8 cellular contexts compared by ENCODE assay signal in the genomic region with DNA sequence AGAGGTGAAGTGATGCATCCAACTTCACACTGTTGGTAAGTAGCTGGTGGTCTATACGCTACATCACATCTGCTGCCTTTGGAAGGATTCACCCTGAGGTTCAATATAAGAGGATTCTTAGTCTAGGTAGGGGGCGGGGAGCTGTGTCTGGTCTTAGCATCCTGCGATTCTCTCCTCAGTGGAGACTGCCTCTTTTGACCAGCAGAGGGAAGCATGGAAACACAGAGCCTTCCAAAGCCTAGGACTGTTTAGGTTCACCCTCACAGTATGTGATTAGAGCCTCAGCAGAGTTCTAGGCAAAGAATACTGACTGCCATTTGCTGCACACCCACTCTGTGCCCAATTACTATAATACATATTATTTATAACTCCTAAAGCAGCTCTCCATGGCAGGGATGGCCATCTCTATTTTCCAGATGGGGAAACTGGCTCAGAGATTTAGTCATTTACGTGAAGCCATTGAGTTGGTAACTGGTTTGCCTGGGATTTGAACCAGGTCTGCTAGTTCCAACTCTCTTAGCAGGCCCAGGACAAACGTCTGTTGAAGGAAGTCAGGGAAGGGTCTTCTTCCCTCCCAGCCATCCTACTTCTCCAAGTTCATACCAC. TPM values are rescaled to one million over a fixed set of nuclear protein-coding genes. Genes with fewer than 3 reads are reported as not detected.
DNase-seq lines count a peak whose midpoint lies in the region; ATAC-seq, FAIRE-seq and TF ChIP-seq lines count a peak whose summit lies in the region.

No MANE protein-coding gene starts in this region.

- TF ChIP-seq RAD21 in A549 (conservative IDR thresholded peaks at IDR 0.05 in 1 of 2, IDR thresholded peaks at IDR 0.05 in 1 of 2): peak; percentile 45 to 50; a peak in 3 of 5 replicates

- H3K9ac ChIP-seq in kidney (ENCODE audit: low read length in 2 of 2): no peak overlapping the region

- H3K36me3 ChIP-seq in body of pancreas (replicated peaks in 1 of 2; ENCODE audit: insufficient read depth in 1 of 2, low read depth in 2 of 2) (no peaks in the 10 kb centered on the region), kidney (ENCODE audit: control insufficient read depth in 1 of 2, insufficient read depth in 2 of 2, low read length in 2 of 2) (no peaks in the 10 kb centered on the region), upper lobe of right lung (no peaks in the 10 kb centered on the region)

- H3K9me3 ChIP-seq in A549: no peaks in the 10 kb centered on the region
- no peaks in the 10 kb centered on the region for H3K9me3 ChIP-seq in body of pancreas
- no peaks in the 10 kb centered on the region for H3K9me3 ChIP-seq in kidney (ENCODE audit: control insufficient read depth in 1 of 2, low read length in 2 of 2)
- H3K9me3 ChIP-seq in upper lobe of right lung: no peaks in the 10 kb centered on the region

- POLR2A ChIA-PET in A549 (lab: Yijun Ruan, JAX): no interaction called here

- FAIRE-seq in A549 (lab: Jason Lieb, UNC): no peak
- no peak for FAIRE-seq in kidney (lab: Jason Lieb, UNC)

- in situ Hi-C loops in GM13977 (cut with MboI; ENCODE audit: low pct_unique_long_range_greater_than_20kb, low sequenced_read_pairs, unreplicated experiment): no loop called here

- H3K27ac ChIP-seq in A549 (no peak overlapping the region), body of pancreas (no peak overlapping the region), kidney (ENCODE audit: low read depth in 2 of 2, low read length in 2 of 2) (no peak overlapping the region), upper lobe of right lung (no peak overlapping the region)

- no peak overlapping the region for H3K4me2 ChIP-seq in A549

- no peak for TF ChIP-seq EP300 in A549 (IDR thresholded peaks at IDR 0.05)

- ATAC-seq in A549 (peak; percentile 98 to 99), body of pancreas (peak; percentile 78), upper lobe of right lung (peak; percentile 95)

- TF ChIP-seq POLR2A in A549 (IDR thresholded peaks at IDR 0.05; ENCODE audit: low read length) (no peak), body of pancreas (IDR thresholded peaks at IDR 0.05) (no peak)

- 10% methylated on average over 5 of the region's 5 CpGs for WGBS in A549 (ENCODE audit: missing lambda C conversion rate)
- 31 to 36% methylated on average over 5 of the region's 5 CpGs for WGBS in body of pancreas, 2 donors

- DNase-seq in A549 (ENCODE audit: low read depth in 1 of 2, low spot score in 1 of 2): peak; percentile 47 to 61
- DNase-seq in GM13977 (ENCODE audit: low spot score): peak; percentile 13
- peak; percentile 68 for DNase-seq in NCI-H345 (lab: John Stamatoyannopoulos, UW)
- peak; percentile 32 to 52 (median 42) for DNase-seq in body of pancreas
- DNase-seq in kidney: no peak
- DNase-seq in upper lobe of right lung: no peak
- DNase-seq in activated naive CD4-positive, alpha-beta T cell treated with Interleukin-2 at 50 U/mL for 16 hours: no peak
- DNase-seq in activated CD4-positive, CD25-positive, alpha-beta regulatory T cell (lab: John Stamatoyannopoulos, UW): no peak

- intact Hi-C loops in body of pancreas (cut with DNase I) (no loop called here), kidney (cut with DNase I) (no loop called here), upper lobe of right lung (cut with DNase I) (no loop called here)

- H3K27me3 ChIP-seq in body of pancreas: no peaks in the 10 kb centered on the region
- peaks cover 7% of the 10 kb centered on the region for H3K27me3 ChIP-seq in upper lobe of right lung

- CTCF ChIA-PET in A549 (lab: Yijun Ruan, JAX): interaction anchor here (0.6 to 2.0 kb wide), 7 partner anchors 10 to 427 kb away, joined by 3 to 7 read pairs (median 4); no protein-coding TSS in a partner anchor

- TF ChIP-seq CTCF in A549 (IDR thresholded peaks at IDR 0.05): peak; percentile 33
- peak; percentile 24 for TF ChIP-seq CTCF in GM13977 (IDR thresholded peaks at IDR 0.05; ENCODE audit: extremely low read depth, insufficient read depth, missing control alignments)
- peak in 6 of 7 experiments; percentile 45 to 64 (median 54) for TF ChIP-seq CTCF in body of pancreas (IDR thresholded peaks at IDR 0.05)
- TF ChIP-seq CTCF in kidney (IDR thresholded peaks at IDR 0.05; ENCODE audit: borderline replicate concordance, extremely low read depth, insufficient read depth): peak; percentile 88
- peak; percentile 74 for TF ChIP-seq CTCF in upper lobe of right lung (IDR thresholded peaks at IDR 0.05)

- H3K4me3 ChIP-seq in A549: no peak overlapping the region
- no peak overlapping the region for H3K4me3 ChIP-seq in body of pancreas
- no peak overlapping the region for H3K4me3 ChIP-seq in kidney (ENCODE audit: low read length in 2 of 2)
- H3K4me3 ChIP-seq in upper lobe of right lung: no peak overlapping the region

- H3K4me1 ChIP-seq in A549 (no peaks in the 10 kb centered on the region), body of pancreas (no peaks in the 10 kb centered on the region), kidney (ENCODE audit: control insufficient read depth in 1 of 2, insufficient read depth in 1 of 2, low read depth in 1 of 2, low read length in 2 of 2) (no peaks in the 10 kb centered on the region), upper lobe of right lung (peaks cover 12% of the 10 kb centered on the region)

TF ChIP-seq in A549, 52 proteins besides CTCF, POLR2A, EP300 and RAD21:
- TF ChIP-seq ZFP36 (IDR thresholded peaks at IDR 0.05; ENCODE audit: borderline replicate concordance, partially characterized antibody) (no peak), SMC3 (IDR thresholded peaks at IDR 0.05) (peak; percentile 48)

RNA-seq across cellular contexts. Expression of a gene that starts 28.9 kb away (rescaled TPM):
- polyA plus RNA-seq in A549 (2011; rRNA removed): 41.4 and 42.9 TPM in 2 replicates
- 8.6 and 10.5 TPM in 2 replicates for polyA plus RNA-seq in A549 (2012; cell fraction: cytosol; rRNA removed)
- polyA plus RNA-seq in A549 (2012; cell fraction: nucleus; rRNA removed): 6.5 and 7.9 TPM in 2 replicates
- polyA plus RNA-seq in A549 (2017; fragmentation: RNase III; extraction: RNeasy Plus Mini Kit Qiagen cat#74134 plus additional on column Dnase treatment): 16.7 to 18.5 TPM (median 18.0 TPM) in 3 replicates
- polyA minus RNA-seq in A549 (2011; rRNA and poly(A)+ RNA removed): 22.8 and 25.7 TPM in 2 replicates
- 10 to 100 TPM; 36.9 to 40.7 TPM for total RNA-seq in body of pancreas
- 129 TPM for total RNA-seq in kidney
- polyA plus RNA-seq in kidney (ENCODE audit: insufficient read depth, low read depth, low replicate concordance): 48.1 TPM
- total RNA-seq in upper lobe of right lung: 118 TPM

RNA-seq across cellular contexts. Expression of a gene that starts 51.1 kb away (rescaled TPM):
- polyA plus RNA-seq in A549 (2011; rRNA removed) (not detected in 2 replicates), A549 (2017; fragmentation: RNase III; extraction: RNeasy Plus Mini Kit Qiagen cat#74134 plus additional on column Dnase treatment) (not detected in 3 replicates), kidney (ENCODE audit: insufficient read depth, low read depth, low replicate concordance) (4.8 TPM)
- not detected in 2 replicates for polyA plus RNA-seq in A549 (2012; cell fraction: cytosol; rRNA removed)
- polyA plus RNA-seq in A549 (2012; cell fraction: nucleus; rRNA removed): not detected in 2 replicates
- not detected in 2 replicates for polyA minus RNA-seq in A549 (2011; rRNA and poly(A)+ RNA removed)
- total RNA-seq in body of pancreas (10 to 100 TPM; 12.5 to 30.0 TPM), kidney (3.3 TPM), upper lobe of right lung (268 TPM)

Comparison
In these comparisons a context has a peak if more than half of its experiments do, and no peak if none do; other contexts are left out.
1. DNase-seq: peak in A549 (2 of 2), GM13977 (single experiment), NCI-H345 (single experiment) and body of pancreas (4 of 4); none in kidney (single experiment), upper lobe of right lung (single experiment), activated naive CD4-positive, alpha-beta T cell treated with Interleukin-2 at 50 U/mL for 16 hours (single experiment) and activated CD4-positive, CD25-positive, alpha-beta regulatory T cell (0 of 4).
2. CTCF ChIP-seq: peak in every context shown above with its lines; median percentile 88 in kidney; 74 in upper lobe of right lung; 54 in body of pancreas; 33 in A549; 24 in GM13977.
3. Peak in every context shown above with its lines, with median percentiles within 50 percentile points of each other: ATAC-seq.